In genomic region chrX:84205276-84205675, GRCh38 we compare ENCODE assay signal across 20 cellular contexts. TPM values are rescaled to one million over a fixed set of nuclear protein-coding genes. Genes with fewer than 3 reads are reported as not detected.
DNase-seq lines count a peak whose midpoint lies in the region; FAIRE-seq and TF ChIP-seq lines count a peak whose summit lies in the region.
"Had no signal": no experiment of that assay in that cellular context is flagged by ENCODE, and none has a peak within 500 bp of the region (broad histone marks: within the 10 kb centered on the region; RNA-seq: fewer than 3 reads in every experiment).

No MANE protein-coding gene starts in this region.

- CTCF ChIA-PET in HEK293 (lab: Yijun Ruan, JAX) = interaction anchor here (0.6 to 0.7 kb wide), 2 partner anchors 419 to 904 kb away, joined by 3 read pairs; no protein-coding TSS in a partner anchor

- POLR2A ChIA-PET in HEK293 (lab: Yijun Ruan, JAX) = no interaction called here

- H3K4me3 ChIP-seq in HEK293 (ENCODE audit: low read depth, low read length) (no peak overlapping the region), small intestine (ENCODE audit: low read depth in 1 of 2, low read length in 2 of 2) (no peak overlapping the region)
- H3K4me3 ChIP-seq: GM12878, GM23248 had no signal

- H3K36me3 ChIP-seq in HEK293 (ENCODE audit: control insufficient read depth in 2 of 2, insufficient read depth in 1 of 2, low read length in 2 of 2) (no peaks in the 10 kb centered on the region; a peak in 1 of 3 replicates), small intestine (ENCODE audit: control insufficient read depth in 2 of 2, insufficient read depth in 2 of 2, low read length in 2 of 2) (no peaks in the 10 kb centered on the region)

- H3K4me1 ChIP-seq in HEK293 (ENCODE audit: control insufficient read depth, insufficient read depth, low read length) (no peaks in the 10 kb centered on the region), small intestine (ENCODE audit: control insufficient read depth in 2 of 2, insufficient read depth in 1 of 2, low read depth in 1 of 2, low read length in 1 of 2) (no peaks in the 10 kb centered on the region)

- no peaks in the 10 kb centered on the region; the same call in 1 of the 2 replicates for H3K9me3 ChIP-seq in HEK293 (ENCODE audit: control insufficient read depth, insufficient read depth, low read depth, low read length)
- no peaks in the 10 kb centered on the region for H3K9me3 ChIP-seq in small intestine (ENCODE audit: control insufficient read depth, low read depth)

- intact Hi-C loops in head of caudate nucleus (cut with DNase I) = no loop called here

- no peaks in the 10 kb centered on the region for H3K27me3 ChIP-seq in small intestine (ENCODE audit: control insufficient read depth in 2 of 2, insufficient read depth in 2 of 2, low read length in 2 of 2)

- DNase-seq in myocyte (ENCODE audit: low read depth) (peak; percentile 39), small intestine (no peak), NCI-H2196 treated with DMSO at 0.1 percent for 48 hours (lab: John Stamatoyannopoulos, UW; ENCODE audit: unreplicated experiment) (no peak), head of caudate nucleus (no peak), cerebellum (ENCODE audit: low spot score) (no peak)
- DNase-seq: C1 segment of cervical spinal cord; Calu3; CD4-positive, alpha-beta memory T cell; COR-L47; DMS79; EL; GDM1; GM23248; H7; HCEC 1CT had no signal

- FAIRE-seq in small intestine (lab: Jason Lieb, UNC) = peak; percentile 36
- FAIRE-seq: GM12878, H1 had no signal

- no peak for TF ChIP-seq CTCF in HEK293 (tag by site-specific recombination; IDR thresholded peaks at IDR 0.05)

- H3K27ac ChIP-seq in HEK293 (ENCODE audit: extremely low read depth, low read depth, low read length) (no peak overlapping the region), small intestine (ENCODE audit: low read depth in 1 of 2, low read length in 1 of 2) (no peak overlapping the region)
- H3K27ac ChIP-seq: GM23248 had no signal

TF ChIP-seq in HEK293, 187 proteins besides CTCF, POLR2A, EP300 and RAD21:
- TF ChIP-seq TCF7L2 (IDR thresholded peaks at IDR 0.05; ENCODE audit: borderline replicate concordance, low read depth, low read length) (peak; percentile 13; the same call in 1 of the 2 replicates), ZFP41 (tag by site-specific recombination; IDR thresholded peaks at IDR 0.05; ENCODE audit: borderline replicate concordance) (no peak)

RNA-seq across cellular contexts. Expression of gene RPS6KA6, which starts 17.3 kb away (rescaled TPM):
- total RNA-seq in myocyte (3.6 and 7.7 TPM in 2 replicates), cerebellum (14.3 TPM)
- 1.3 TPM for polyA plus RNA-seq in myocyte (2012)
- polyA plus RNA-seq in small intestine = 1 to 10 TPM; 2.2 to 4.0 (median 3.5) TPM
- total RNA-seq: A172, A673 had no signal
- polyA plus RNA-seq: CD4-positive, alpha-beta memory T cell had no signal
